ENCODE assay signal across 8 cellular contexts in the genomic region with DNA sequence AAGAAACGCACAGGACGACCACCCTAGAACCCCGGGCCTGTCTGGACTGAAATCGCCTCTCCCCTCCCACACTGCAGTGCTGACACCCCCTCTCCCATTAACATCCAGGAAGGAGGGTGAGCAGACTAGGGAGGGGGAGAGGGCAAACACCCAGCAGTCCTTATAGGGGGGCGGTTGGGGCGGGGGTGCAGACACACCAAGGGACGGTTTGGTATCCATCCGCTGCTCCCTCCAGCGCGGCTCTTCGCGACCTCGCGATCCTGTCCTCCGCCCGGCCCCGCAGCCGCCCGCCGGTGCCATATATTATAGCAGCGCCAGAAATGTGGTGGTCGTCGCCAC. TPM values are rescaled to one million over a fixed set of nuclear protein-coding genes. Genes with fewer than 3 reads are reported as not detected.
A peak's percentile ranks its signal among the peaks of the same experiment; 100 is the strongest.
DNase-seq lines count a peak whose midpoint lies in the region; ATAC-seq, FAIRE-seq and TF ChIP-seq lines count a peak whose summit lies in the region.

No MANE protein-coding gene starts in this region.

- WGBS in mesendoderm (ENCODE audit: extremely low coverage, insufficient coverage, low lambda C conversion rate): no CpG with 5 or more reads among the region's 23 CpGs

- TF ChIP-seq CTCF in chondrocyte (IDR thresholded peaks at IDR 0.05): no peak
- no peak for TF ChIP-seq CTCF in upper lobe of right lung (IDR thresholded peaks at IDR 0.05)

- H3K4me3 Mint-ChIP-seq in activated T-cell treated with anti-CD3 and anti-CD28 coated beads, Interleukin-2, amount 50 U/mL, for 72 hours: peak overlapping the region; percentile 94 to 96
- H3K4me3 Mint-ChIP-seq in chondrocyte (ENCODE audit: unreplicated experiment): peak overlapping the region; percentile 84

- H3K4me1 ChIP-seq in mesendoderm (ENCODE audit: control insufficient read depth, low read depth, low read length) (no peaks in the 10 kb centered on the region), upper lobe of right lung (no peaks in the 10 kb centered on the region)

- no peak overlapping the region for H4K5ac ChIP-seq in mesendoderm (ENCODE audit: low read length)

- H3K18ac ChIP-seq in mesendoderm (ENCODE audit: low read length): no peak overlapping the region

- H3K36me3 ChIP-seq in mesendoderm (ENCODE audit: control insufficient read depth, insufficient read depth, low read length) (no peaks in the 10 kb centered on the region), upper lobe of right lung (no peaks in the 10 kb centered on the region)

- no peak overlapping the region for H2AK5ac ChIP-seq in mesendoderm (ENCODE audit: low read length)

- H3K4ac ChIP-seq in mesendoderm (ENCODE audit: low read depth, low read length): no peak overlapping the region

- no peak overlapping the region for H3K27ac ChIP-seq in mesendoderm (ENCODE audit: low read depth, low read length)
- H3K27ac ChIP-seq in upper lobe of right lung: no peak overlapping the region

- no peak for DNase-seq in activated T-cell treated with anti-CD3 and anti-CD28 coated beads, Interleukin-2, amount 50 U/mL, for 72 hours
- DNase-seq in activated T-cell treated with anti-CD3 and anti-CD28 coated beads, Interleukin-2, amount 50 U/mL, for 1 hour: no peak
- DNase-seq in chondrocyte (ENCODE audit: low spot score) (no peak), mesendoderm (no peak), upper lobe of right lung (no peak), GM19239 (ENCODE audit: insufficient read length, low spot score) (no peak), cortex of kidney (lab: John Stamatoyannopoulos, UW) (no peak)
- DNase-seq in stimulated activated CD4-positive, alpha-beta T cell treated with anti-CD3 and anti-CD28 coated beads, Interleukin-4, amount 100 ng/mL, for 4 hours: no peak

- peak in 1 of 2 donors; percentile 42 for ATAC-seq in activated T-cell treated with anti-CD3 and anti-CD28 coated beads, Interleukin-2, amount 50 U/mL, for 72 hours (replicated peaks in 1 of 2)
- peak; percentile 19 for ATAC-seq in upper lobe of right lung

- H3K27me3 ChIP-seq in mesendoderm (ENCODE audit: insufficient read depth, low read length, poor library complexity) (no peaks in the 10 kb centered on the region), upper lobe of right lung (no peaks in the 10 kb centered on the region)

- no peak overlapping the region for H3K23ac ChIP-seq in mesendoderm (ENCODE audit: low read length)

- H3K9ac ChIP-seq in mesendoderm (ENCODE audit: low read length): no peak overlapping the region

- H3K4me2 ChIP-seq in mesendoderm (ENCODE audit: low read length): peak overlapping the region; percentile 29

- no peak overlapping the region for H2BK5ac ChIP-seq in mesendoderm (ENCODE audit: low read length)

- no peaks in the 10 kb centered on the region for H3K9me3 ChIP-seq in upper lobe of right lung

- H3K9me3 Mint-ChIP-seq in activated T-cell treated with anti-CD3 and anti-CD28 coated beads, Interleukin-2, amount 50 U/mL, for 72 hours: no peaks in the 10 kb centered on the region
- H3K9me3 Mint-ChIP-seq in chondrocyte (ENCODE audit: low read depth): peaks cover 28% of the 10 kb centered on the region

- intact Hi-C loops in upper lobe of right lung (cut with DNase I): no loop called here

- no peak overlapping the region for H2BK120ac ChIP-seq in mesendoderm (ENCODE audit: low read depth, low read length)

- peaks cover 17% of the 10 kb centered on the region for H3K4me1 Mint-ChIP-seq in activated T-cell treated with anti-CD3 and anti-CD28 coated beads, Interleukin-2, amount 50 U/mL, for 72 hours (ENCODE audit: low read depth)
- no peaks in the 10 kb centered on the region for H3K4me1 Mint-ChIP-seq in chondrocyte (ENCODE audit: low read depth)

- H3K36me3 Mint-ChIP-seq in activated T-cell treated with anti-CD3 and anti-CD28 coated beads, Interleukin-2, amount 50 U/mL, for 72 hours (ENCODE audit: insufficient read depth in 2 of 2): peaks cover 4 to 6% of the 10 kb centered on the region in 2 donors
- peaks cover 5% of the 10 kb centered on the region for H3K36me3 Mint-ChIP-seq in chondrocyte (ENCODE audit: low read depth)

- H3K27me3 Mint-ChIP-seq in activated T-cell treated with anti-CD3 and anti-CD28 coated beads, Interleukin-2, amount 50 U/mL, for 72 hours (ENCODE audit: low read depth): peaks cover 8% of the 10 kb centered on the region
- no peaks in the 10 kb centered on the region for H3K27me3 Mint-ChIP-seq in chondrocyte (ENCODE audit: low read depth)

- no peaks in the 10 kb centered on the region for H3K79me1 ChIP-seq in mesendoderm (ENCODE audit: low read length)

- no peak overlapping the region for H4K8ac ChIP-seq in mesendoderm (ENCODE audit: low read depth, low read length)

- H3K4me3 ChIP-seq in mesendoderm (ENCODE audit: low read length): no peak overlapping the region
- peak overlapping the region; percentile 57 for H3K4me3 ChIP-seq in upper lobe of right lung

- no peak overlapping the region for H2BK15ac ChIP-seq in mesendoderm (replicated peaks; ENCODE audit: low read depth)

- no peaks in the 10 kb centered on the region for H3K79me2 ChIP-seq in mesendoderm (ENCODE audit: control insufficient read depth, insufficient read depth, low read length)

- FAIRE-seq in GM19239 (lab: Jason Lieb, UNC): no peak

- H3K27ac Mint-ChIP-seq in activated T-cell treated with anti-CD3 and anti-CD28 coated beads, Interleukin-2, amount 50 U/mL, for 72 hours: peak overlapping the region; percentile 87
- no peak overlapping the region for H3K27ac Mint-ChIP-seq in chondrocyte (ENCODE audit: unreplicated experiment)

- no peak overlapping the region for H3K56ac ChIP-seq in mesendoderm (ENCODE audit: low read length)

RNA-seq across cellular contexts. Expression of a gene that starts 0.4 kb away (rescaled TPM):
- total RNA-seq in activated T-cell treated with anti-CD3 and anti-CD28 coated beads, Interleukin-2, amount 50 U/mL, for 72 hours: 1 to 10 TPM; 5.9 to 7.4 TPM
- total RNA-seq in chondrocyte (2.1 to 3.6 TPM (median 2.2 TPM) in 3 replicates), upper lobe of right lung (5.5 TPM)
- polyA plus RNA-seq in mesendoderm (2013, experiment 1 of 2): 1.0 TPM
- 0.98 TPM for polyA plus RNA-seq in mesendoderm (2013, experiment 2 of 2)

RNA-seq across cellular contexts. Expression of a gene that starts 51.6 kb away (rescaled TPM):
- total RNA-seq in activated T-cell treated with anti-CD3 and anti-CD28 coated beads, Interleukin-2, amount 50 U/mL, for 72 hours: 10 to 100 TPM; 10.7 to 11.5 TPM
- total RNA-seq in chondrocyte: 10.2 to 14.9 TPM (median 12.3 TPM) in 3 replicates
- 14.0 TPM for polyA plus RNA-seq in mesendoderm (2013, experiment 1 of 2)
- polyA plus RNA-seq in mesendoderm (2013, experiment 2 of 2): 14.6 TPM
- total RNA-seq in upper lobe of right lung: 9.4 TPM
